8 cellular contexts compared by ENCODE assay signal in genomic region chr7:142482899-142483658, GRCh38.
DNase-seq lines count a peak whose midpoint lies in the region; ATAC-seq and TF ChIP-seq lines count a peak whose summit lies in the region.

No MANE protein-coding gene starts in this region.

- DNase-seq in Daoy (ENCODE audit: low read depth) (peak; percentile 64), WTC11 (ENCODE audit: low spot score) (peak; percentile 79), lung microvascular endothelial cell (ENCODE audit: low read depth in 2 of 2) (peak; percentile 58 to 69), testis (peak; percentile 71)
- no peak for DNase-seq in central memory CD8-positive, alpha-beta T cell (ENCODE audit: low spot score in 2 of 2)

- H3K27me3 ChIP-seq in testis, result no peaks in the 10 kb centered on the region

- TF ChIP-seq EP300 in Ishikawa (IDR thresholded peaks at IDR 0.05; ENCODE audit: borderline replicate concordance), result no peak

- H3K36me3 Mint-ChIP-seq in WTC11, result no peaks in the 10 kb centered on the region
- no peaks in the 10 kb centered on the region for H3K36me3 Mint-ChIP-seq in central memory CD8-positive, alpha-beta T cell (ENCODE audit: insufficient read depth)

- H3K27me3 Mint-ChIP-seq in WTC11 (ENCODE audit: low read depth), result peaks cover 3% of the 10 kb centered on the region
- H3K27me3 Mint-ChIP-seq in central memory CD8-positive, alpha-beta T cell, result no peaks in the 10 kb centered on the region

- WGBS in testis, 2 donors, result 69 to 75% methylated on average over 9 of the region's 9 CpGs

- no peak overlapping the region for H3K4me3 Mint-ChIP-seq in WTC11
- H3K4me3 Mint-ChIP-seq in central memory CD8-positive, alpha-beta T cell, result no peak overlapping the region

- no peaks in the 10 kb centered on the region for H3K9me3 ChIP-seq in testis

- H3K4me3 ChIP-seq in testis, result no peak overlapping the region

- H3K36me3 ChIP-seq in testis (ENCODE audit: low read depth, missing control alignments), result no peaks in the 10 kb centered on the region

- intact Hi-C loops in testis (cut with DNase I; ENCODE audit: low total_unique reads), result no loop called here

- ATAC-seq in GM21367 (IDR thresholded peaks at IDR 0.05; ENCODE audit: unreplicated experiment), result peak; percentile 61
- ATAC-seq in WTC11, result peak; percentile 75
- peak; percentile 78 for ATAC-seq in central memory CD8-positive, alpha-beta T cell (replicated peaks; ENCODE audit: extremely low read depth, poor library complexity, severe bottlenecking)
- ATAC-seq in HG03108 (IDR thresholded peaks at IDR 0.05; ENCODE audit: unreplicated experiment), result no peak

- no peak overlapping the region for H3K27ac ChIP-seq in testis

- POLR2A ChIA-PET in WTC11 (lab: Charles Lee), result no interaction called here

- CTCF ChIA-PET in WTC11 (lab: Charles Lee), result interaction anchor here (0.6 to 7.0 kb wide), 24 partner anchors 9 to 235 kb away, joined by 3 to 64 read pairs (median 5); no protein-coding TSS in a partner anchor

- H3K27ac Mint-ChIP-seq in WTC11, result no peak overlapping the region
- H3K27ac Mint-ChIP-seq in central memory CD8-positive, alpha-beta T cell (ENCODE audit: low read depth), result peak overlapping the region; percentile 70

- 0 out of 2 replicates have a peak, but pooled peaks have one; percentile 25 for TF ChIP-seq CTCF in WTC11 (IDR thresholded peaks at IDR 0.05)
- TF ChIP-seq CTCF in testis (IDR thresholded peaks at IDR 0.05), result peak in 2 of 3 experiments; percentile 30 to 57

- peaks cover 4% of the 10 kb centered on the region for H3K4me1 ChIP-seq in testis

- no peak for TF ChIP-seq POLR2A in testis (IDR thresholded peaks at IDR 0.05)

- H3K9me3 Mint-ChIP-seq in WTC11, result peaks cover 3% of the 10 kb centered on the region
- no peaks in the 10 kb centered on the region for H3K9me3 Mint-ChIP-seq in central memory CD8-positive, alpha-beta T cell

- peak; percentile 53 for TF ChIP-seq RAD21 in Ishikawa (IDR thresholded peaks at IDR 0.05; ENCODE audit: low read depth)

- peaks cover 11% of the 10 kb centered on the region for H3K4me1 Mint-ChIP-seq in WTC11
- peaks cover 28% of the 10 kb centered on the region for H3K4me1 Mint-ChIP-seq in central memory CD8-positive, alpha-beta T cell

TF ChIP-seq in Ishikawa, 13 proteins besides CTCF, POLR2A, EP300 and RAD21:
- no peak for TF ChIP-seq CEBPB (IDR thresholded peaks at IDR 0.05)
- no peak for TF ChIP-seq TAF1 (IDR thresholded peaks at IDR 0.05; ENCODE audit: low read depth)
- TF ChIP-seq FOXM1 (IDR thresholded peaks at IDR 0.05; ENCODE audit: borderline replicate concordance, low read depth), result no peak
- TF ChIP-seq CREB1 (IDR thresholded peaks at IDR 0.05; ENCODE audit: low read depth), result no peak
- no peak for TF ChIP-seq USF1 (IDR thresholded peaks at IDR 0.05)
- TF ChIP-seq YY1 (IDR thresholded peaks at IDR 0.05; ENCODE audit: low read depth), result no peak
- TF ChIP-seq TCF12 (IDR thresholded peaks at IDR 0.05; ENCODE audit: low read depth), result no peak
- TF ChIP-seq NFIC (IDR thresholded peaks at IDR 0.05), result no peak
- no peak for TF ChIP-seq MAX (IDR thresholded peaks at IDR 0.05)
- TF ChIP-seq, protein P1, sequence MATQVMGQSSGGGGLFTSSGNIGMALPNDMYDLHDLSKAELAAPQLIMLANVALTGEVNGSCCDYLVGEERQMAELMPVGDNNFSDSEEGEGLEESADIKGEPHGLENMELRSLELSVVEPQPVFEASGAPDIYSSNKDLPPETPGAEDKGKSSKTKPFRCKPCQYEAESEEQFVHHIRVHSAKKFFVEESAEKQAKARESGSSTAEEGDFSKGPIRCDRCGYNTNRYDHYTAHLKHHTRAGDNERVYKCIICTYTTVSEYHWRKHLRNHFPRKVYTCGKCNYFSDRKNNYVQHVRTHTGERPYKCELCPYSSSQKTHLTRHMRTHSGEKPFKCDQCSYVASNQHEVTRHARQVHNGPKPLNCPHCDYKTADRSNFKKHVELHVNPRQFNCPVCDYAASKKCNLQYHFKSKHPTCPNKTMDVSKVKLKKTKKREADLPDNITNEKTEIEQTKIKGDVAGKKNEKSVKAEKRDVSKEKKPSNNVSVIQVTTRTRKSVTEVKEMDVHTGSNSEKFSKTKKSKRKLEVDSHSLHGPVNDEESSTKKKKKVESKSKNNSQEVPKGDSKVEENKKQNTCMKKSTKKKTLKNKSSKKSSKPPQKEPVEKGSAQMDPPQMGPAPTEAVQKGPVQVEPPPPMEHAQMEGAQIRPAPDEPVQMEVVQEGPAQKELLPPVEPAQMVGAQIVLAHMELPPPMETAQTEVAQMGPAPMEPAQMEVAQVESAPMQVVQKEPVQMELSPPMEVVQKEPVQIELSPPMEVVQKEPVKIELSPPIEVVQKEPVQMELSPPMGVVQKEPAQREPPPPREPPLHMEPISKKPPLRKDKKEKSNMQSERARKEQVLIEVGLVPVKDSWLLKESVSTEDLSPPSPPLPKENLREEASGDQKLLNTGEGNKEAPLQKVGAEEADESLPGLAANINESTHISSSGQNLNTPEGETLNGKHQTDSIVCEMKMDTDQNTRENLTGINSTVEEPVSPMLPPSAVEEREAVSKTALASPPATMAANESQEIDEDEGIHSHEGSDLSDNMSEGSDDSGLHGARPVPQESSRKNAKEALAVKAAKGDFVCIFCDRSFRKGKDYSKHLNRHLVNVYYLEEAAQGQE (IDR thresholded peaks at IDR 0.05; ENCODE audit: low read depth), result no peak
- TF ChIP-seq ZBTB7A (IDR thresholded peaks at IDR 0.05; ENCODE audit: low read depth), result no peak
- no peak for TF ChIP-seq EGR1 (IDR thresholded peaks at IDR 0.05)
- no peak for TF ChIP-seq TEAD4 (IDR thresholded peaks at IDR 0.05)

TF ChIP-seq in WTC11, 78 proteins besides CTCF, POLR2A, EP300 and RAD21:
- TF ChIP-seq OVOL2 (CRISPR knock-in tag; IDR thresholded peaks at IDR 0.05; ENCODE audit: borderline replicate concordance) (no peak), ESRRA (CRISPR knock-in tag; IDR thresholded peaks at IDR 0.05; ENCODE audit: borderline replicate concordance) (no peak), JAZF1 (CRISPR knock-in tag; IDR thresholded peaks at IDR 0.05) (no peak), MXD4 (CRISPR knock-in tag; IDR thresholded peaks at IDR 0.05; ENCODE audit: borderline replicate concordance) (no peak), ZNF281 (CRISPR knock-in tag; IDR thresholded peaks at IDR 0.05) (no peak), ZNF317 (CRISPR knock-in tag; IDR thresholded peaks at IDR 0.05; ENCODE audit: borderline replicate concordance, low read depth) (no peak), ZNF138 (CRISPR knock-in tag; conservative IDR thresholded peaks at IDR 0.05) (no peak), MYBL2 (CRISPR knock-in tag; IDR thresholded peaks at IDR 0.05) (no peak)
- TF ChIP-seq, protein P2, sequence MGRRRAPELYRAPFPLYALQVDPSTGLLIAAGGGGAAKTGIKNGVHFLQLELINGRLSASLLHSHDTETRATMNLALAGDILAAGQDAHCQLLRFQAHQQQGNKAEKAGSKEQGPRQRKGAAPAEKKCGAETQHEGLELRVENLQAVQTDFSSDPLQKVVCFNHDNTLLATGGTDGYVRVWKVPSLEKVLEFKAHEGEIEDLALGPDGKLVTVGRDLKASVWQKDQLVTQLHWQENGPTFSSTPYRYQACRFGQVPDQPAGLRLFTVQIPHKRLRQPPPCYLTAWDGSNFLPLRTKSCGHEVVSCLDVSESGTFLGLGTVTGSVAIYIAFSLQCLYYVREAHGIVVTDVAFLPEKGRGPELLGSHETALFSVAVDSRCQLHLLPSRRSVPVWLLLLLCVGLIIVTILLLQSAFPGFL (CRISPR knock-in tag; IDR thresholded peaks at IDR 0.05; ENCODE audit: borderline replicate concordance), result no peak
- TF ChIP-seq, protein P3, sequence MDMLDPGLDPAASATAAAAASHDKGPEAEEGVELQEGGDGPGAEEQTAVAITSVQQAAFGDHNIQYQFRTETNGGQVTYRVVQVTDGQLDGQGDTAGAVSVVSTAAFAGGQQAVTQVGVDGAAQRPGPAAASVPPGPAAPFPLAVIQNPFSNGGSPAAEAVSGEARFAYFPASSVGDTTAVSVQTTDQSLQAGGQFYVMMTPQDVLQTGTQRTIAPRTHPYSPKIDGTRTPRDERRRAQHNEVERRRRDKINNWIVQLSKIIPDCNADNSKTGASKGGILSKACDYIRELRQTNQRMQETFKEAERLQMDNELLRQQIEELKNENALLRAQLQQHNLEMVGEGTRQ (CRISPR knock-in tag; IDR thresholded peaks at IDR 0.05), result no peak

Comparison
In these comparisons a context has a peak if more than half of its experiments do, and no peak if none do; other contexts are left out.
1. DNase-seq: peak in Daoy (single experiment), WTC11 (single experiment), lung microvascular endothelial cell (2 of 2) and testis (single experiment); none in central memory CD8-positive, alpha-beta T cell (0 of 2).